8 cellular contexts compared by ENCODE assay signal in genomic region chr13:60109285-60109684, GRCh38. TPM values are rescaled to one million over a fixed set of nuclear protein-coding genes. Genes with fewer than 3 reads are reported as not detected.
"Had no signal": no experiment of that assay in that cellular context is flagged by ENCODE, and none has a peak within 500 bp of the region (broad histone marks: within the 10 kb centered on the region; RNA-seq: fewer than 3 reads in every experiment).

No MANE protein-coding gene starts in this region.

- H3K4me3 ChIP-seq: GM23338 had no signal

- ATAC-seq: GM23338 had no signal

- H2AFZ ChIP-seq: GM23338 had no signal

- FAIRE-seq: H1, H54, HTR-8/SVneo had no signal

- H3K4me3 Mint-ChIP-seq: GM23338, H9, IgD-negative memory B cell had no signal

- H3K4me2 ChIP-seq: GM23338 had no signal

- DNase-seq: H9, HCEC 1CT, KG1 had no signal

- H3K27me3 Mint-ChIP-seq: IgD-negative memory B cell had no signal

- H3K27ac Mint-ChIP-seq: GM23338, IgD-negative memory B cell had no signal

- H3K4me1 Mint-ChIP-seq: GM23338, H9, IgD-negative memory B cell had no signal

RNA-seq across cellular contexts. Expression of gene DIAPH3, which starts 54.4 kb away (rescaled TPM):
- polyA plus RNA-seq: IgD-negative memory B cell had no signal
